10 cellular contexts compared by ENCODE assay signal in genomic region chr9:114691046-114691955, GRCh38. TPM values are rescaled to one million over a fixed set of nuclear protein-coding genes. Genes with fewer than 3 reads are reported as not detected.
DNase-seq lines count a peak whose midpoint lies in the region; ATAC-seq, FAIRE-seq and TF ChIP-seq lines count a peak whose summit lies in the region.
"Had no signal": no experiment of that assay in that cellular context is flagged by ENCODE, and none has a peak within 500 bp of the region (broad histone marks: within the 10 kb centered on the region; RNA-seq: fewer than 3 reads in every experiment).

No MANE protein-coding gene starts in this region.

- ATAC-seq in GM19023 (IDR thresholded peaks at IDR 0.05; ENCODE audit: unreplicated experiment) (peak; percentile 51), HG03460 (IDR thresholded peaks at IDR 0.05; ENCODE audit: unreplicated experiment) (peak; percentile 64)

- H2AFZ ChIP-seq in endothelial cell of umbilical vein (ENCODE audit: low read depth, low read length) = peak overlapping the region; percentile 9

- H3K4me1 ChIP-seq in endothelial cell of umbilical vein (ENCODE audit: control insufficient read depth, extremely low read depth, insufficient read depth, low read length) = peaks cover 12% of the 10 kb centered on the region

- TSS peak; percentile 24 for BruUV-seq in endothelial cell of umbilical vein (replicated peaks; lab: Mats Ljungman, UMichigan)

- H4K20me1 ChIP-seq in endothelial cell of umbilical vein (replicated peaks; ENCODE audit: control insufficient read depth, extremely low read depth, insufficient read depth, low read length) = no peaks in the 10 kb centered on the region

- no peaks in the 10 kb centered on the region for H3K27me3 ChIP-seq in endothelial cell of umbilical vein (ENCODE audit: control insufficient read depth in 2 of 2, insufficient read depth in 2 of 2, low read length in 2 of 2)

- CTCF ChIA-PET in endothelial cell of umbilical vein (lab: Charles Lee) = interaction anchor here (1.0 to 3.1 kb wide), 7 partner anchors 8 to 323 kb away, joined by 3 to 21 read pairs (median 5); no protein-coding TSS in a partner anchor

- dilution Hi-C loops in endothelial cell of umbilical vein (cut with MboI; ENCODE audit: extremely low pct_ligation_motif_present, low sequenced_read_pairs) = no loop called here

- H3K79me2 ChIP-seq in endothelial cell of umbilical vein (ENCODE audit: control insufficient read depth, insufficient read depth, low read length) = no peaks in the 10 kb centered on the region

- H3K4me2 ChIP-seq in endothelial cell of umbilical vein (ENCODE audit: insufficient read depth, low read length) = no peak overlapping the region

- no peak overlapping the region for H3K27ac ChIP-seq in endothelial cell of umbilical vein (ENCODE audit: insufficient read depth, low read depth, low read length)

- peak; percentile 41 to 78 for DNase-seq in activated CD4-positive, alpha-beta T cell treated with anti-CD3 and anti-CD28 coated beads, Interleukin-2, amount 50 U/mL, for 24 hours (ENCODE audit: low read depth in 1 of 2, low spot score in 1 of 2)
- DNase-seq in endothelial cell of umbilical vein (ENCODE audit: low read depth, low spot score) = peak; percentile 23
- DNase-seq in stimulated activated CD4-positive, alpha-beta T cell treated with anti-CD3 and anti-CD28 coated beads, TNF-alpha, amount 100 ng/mL, for 48 hours (ENCODE audit: low read depth in 3 of 3) = peak in 2 of 3 donors; percentile 53 to 78
- DNase-seq in DMS153 (lab: John Stamatoyannopoulos, UW) = no peak
- DNase-seq in GOT3 (lab: John Stamatoyannopoulos, UW) = no peak
- no peak for DNase-seq in germinal center (ENCODE audit: low spot score)

- intact Hi-C loops in endothelial cell of umbilical vein (cut with micrococcal nuclease) = no loop called here

- H3K9me3 ChIP-seq in endothelial cell of umbilical vein (replicated peaks; ENCODE audit: control insufficient read depth, insufficient read depth, low read length) = no peaks in the 10 kb centered on the region

- POLR2A ChIA-PET in endothelial cell of umbilical vein (lab: Charles Lee) = no interaction called here

- no peak overlapping the region for H3K4me3 ChIP-seq in endothelial cell of umbilical vein (replicated peaks in 1 of 3; ENCODE audit: insufficient read depth in 1 of 3, low read depth in 1 of 3, low read length in 3 of 3)

- no peak for TF ChIP-seq POLR2A in endothelial cell of umbilical vein (IDR thresholded peaks at IDR 0.05; ENCODE audit: low read depth, low read length)

- H3K9me1 ChIP-seq in endothelial cell of umbilical vein (replicated peaks; ENCODE audit: control insufficient read depth, extremely low read depth, insufficient read depth, low read length) = no peaks in the 10 kb centered on the region

- peak; percentile 57 for FAIRE-seq in endothelial cell of umbilical vein (lab: Jason Lieb, UNC)

- no peak overlapping the region for H3K9ac ChIP-seq in endothelial cell of umbilical vein (replicated peaks; ENCODE audit: extremely low read depth, insufficient read depth, low read length)

- no peak for TF ChIP-seq CTCF in endothelial cell of umbilical vein (IDR thresholded peaks at IDR 0.05; ENCODE audit: extremely low read depth in 1 of 2, insufficient read depth in 1 of 2, low read depth in 1 of 2, low read length in 2 of 2)

- no peaks in the 10 kb centered on the region for H3K36me3 ChIP-seq in endothelial cell of umbilical vein (ENCODE audit: control insufficient read depth in 2 of 2, extremely low read depth in 1 of 2, insufficient read depth in 2 of 2, low read length in 2 of 2)

TF ChIP-seq in endothelial cell of umbilical vein, 7 proteins besides CTCF, POLR2A, EP300 and RAD21:
- no peak for TF ChIP-seq POLR2AphosphoS5 (IDR thresholded peaks at IDR 0.05; ENCODE audit: insufficient read depth, low read depth, low read length)
- no peak for TF ChIP-seq EZH2 (IDR thresholded peaks at IDR 0.05; ENCODE audit: borderline replicate concordance, low read depth, low read length, severe bottlenecking)
- TF ChIP-seq FOS (IDR thresholded peaks at IDR 0.05; ENCODE audit: borderline replicate concordance, insufficient read depth, low read length) = peak; percentile 93
- no peak for TF ChIP-seq MAX (IDR thresholded peaks at IDR 0.05; ENCODE audit: insufficient read depth, insufficient read length)
- TF ChIP-seq GATA2 (IDR thresholded peaks at IDR 0.05; ENCODE audit: insufficient read depth, insufficient read length, low read depth, low read length) = peak; percentile 48
- no peak for TF ChIP-seq MYC (IDR thresholded peaks at IDR 0.05; ENCODE audit: low read depth, low read length)

RNA-seq across cellular contexts. Expression of gene TEX48, which starts 9.3 kb away (rescaled TPM):
- not detected in 2 replicates for total RNA-seq in endothelial cell of umbilical vein
- not detected in 2 replicates for polyA plus RNA-seq in endothelial cell of umbilical vein
- polyA plus RNA-seq in endothelial cell of umbilical vein (2011; cell fraction: cytosol; rRNA removed) = not detected in 2 replicates
- not detected in 2 replicates for polyA plus RNA-seq in endothelial cell of umbilical vein (2011; cell fraction: nucleus; rRNA removed)
- not detected in 2 replicates for polyA plus RNA-seq in endothelial cell of umbilical vein (2012)
- polyA minus RNA-seq in endothelial cell of umbilical vein = not detected in 2 replicates
- not detected for polyA minus RNA-seq in endothelial cell of umbilical vein (2011; cell fraction: cytosol; rRNA and poly(A)+ RNA removed)
- polyA minus RNA-seq in endothelial cell of umbilical vein (2011; cell fraction: nucleus; rRNA and poly(A)+ RNA removed) = not detected in 2 replicates
- total RNA-seq: T-helper 2 cell treated with Interferon-gamma antibody and Interleukin-4, amounts not matched to agents 100 ng/mL and 5 ng/mL, for 36 hours; temporal lobe had no signal

RNA-seq across cellular contexts. Expression of gene TEX53, which starts 33.7 kb away (rescaled TPM):
- not detected in 2 replicates for total RNA-seq in endothelial cell of umbilical vein
- not detected in 2 replicates for polyA plus RNA-seq in endothelial cell of umbilical vein
- not detected in 2 replicates for polyA plus RNA-seq in endothelial cell of umbilical vein (2011; cell fraction: cytosol; rRNA removed)
- polyA plus RNA-seq in endothelial cell of umbilical vein (2011; cell fraction: nucleus; rRNA removed) = not detected in 2 replicates
- polyA plus RNA-seq in endothelial cell of umbilical vein (2012) = not detected in 2 replicates
- not detected in 2 replicates for polyA minus RNA-seq in endothelial cell of umbilical vein
- polyA minus RNA-seq in endothelial cell of umbilical vein (2011; cell fraction: cytosol; rRNA and poly(A)+ RNA removed) = not detected
- not detected in 2 replicates for polyA minus RNA-seq in endothelial cell of umbilical vein (2011; cell fraction: nucleus; rRNA and poly(A)+ RNA removed)
- total RNA-seq: T-helper 2 cell treated with Interferon-gamma antibody and Interleukin-4, amounts not matched to agents 100 ng/mL and 5 ng/mL, for 36 hours; temporal lobe had no signal

Comparison
In these comparisons a context has a peak if more than half of its experiments do, and no peak if none do; other contexts are left out.
1. DNase-seq: peak in activated CD4-positive, alpha-beta T cell treated with anti-CD3 and anti-CD28 coated beads, Interleukin-2, amount 50 U/mL, for 24 hours (2 of 2), endothelial cell of umbilical vein (single experiment) and stimulated activated CD4-positive, alpha-beta T cell treated with anti-CD3 and anti-CD28 coated beads, TNF-alpha, amount 100 ng/mL, for 48 hours (2 of 3); none in DMS153 (single experiment), GOT3 (single experiment) and germinal center (single experiment).